In genomic region chr15:65762399-65762798, GRCh38 we compare ENCODE assay signal across 16 cellular contexts. TPM values are rescaled to one million over a fixed set of nuclear protein-coding genes. Genes with fewer than 3 reads are reported as not detected.
DNase-seq lines count a peak whose midpoint lies in the region; ATAC-seq and TF ChIP-seq lines count a peak whose summit lies in the region.
"Had no signal": no experiment of that assay in that cellular context is flagged by ENCODE, and none has a peak within 500 bp of the region (broad histone marks: within the 10 kb centered on the region; RNA-seq: fewer than 3 reads in every experiment).

No MANE protein-coding gene starts in this region.

- H3K36me3 Mint-ChIP-seq in activated CD8-positive, alpha-beta memory T cell treated with anti-CD3 and anti-CD28 coated beads, Interleukin-2, amount 10 ng/mL, durations not matched to agents 7 days and 5 days = peaks cover 32% of the 10 kb centered on the region
- peaks cover 11% of the 10 kb centered on the region for H3K36me3 Mint-ChIP-seq in central memory CD8-positive, alpha-beta T cell (ENCODE audit: insufficient read depth)
- H3K36me3 Mint-ChIP-seq in natural killer cell treated with Interleukin-12 subunit alpha and Interleukin-12 subunit beta and Interleukin-15 and Interleukin-18, amount 100 ng/mL, for 72 hours = peaks cover 6% of the 10 kb centered on the region

- H3K27me3 Mint-ChIP-seq in activated CD8-positive, alpha-beta memory T cell treated with anti-CD3 and anti-CD28 coated beads, Interleukin-2, amount 10 ng/mL, durations not matched to agents 7 days and 5 days = no peaks in the 10 kb centered on the region
- H3K27me3 Mint-ChIP-seq in central memory CD8-positive, alpha-beta T cell = no peaks in the 10 kb centered on the region
- H3K27me3 Mint-ChIP-seq in natural killer cell treated with Interleukin-12 subunit alpha and Interleukin-12 subunit beta and Interleukin-15 and Interleukin-18, amount 100 ng/mL, for 72 hours = no peaks in the 10 kb centered on the region
- H3K27me3 Mint-ChIP-seq: CD4-positive, alpha-beta T cell had no signal

- peak overlapping the region; percentile 39 for H3K4me3 ChIP-seq in GM12865 (ENCODE audit: low read depth, low read length)
- H3K4me3 ChIP-seq: BLaER1 treated with 17β-estradiol and CSF1 and Interleukin-3, amounts not matched to agents 10 nM and 100 nM; GM23248 had no signal

- ATAC-seq in activated CD8-positive, alpha-beta memory T cell treated with anti-CD3 and anti-CD28 coated beads, Interleukin-2, amount 10 ng/mL, durations not matched to agents 7 days and 5 days = no peak
- ATAC-seq in central memory CD8-positive, alpha-beta T cell (replicated peaks; ENCODE audit: extremely low read depth, poor library complexity, severe bottlenecking) = no peak
- ATAC-seq in natural killer cell treated with Interleukin-12 subunit alpha and Interleukin-12 subunit beta and Interleukin-15 and Interleukin-18, amount 100 ng/mL, for 72 hours = no peak
- ATAC-seq in GM18520 (IDR thresholded peaks at IDR 0.05; ENCODE audit: unreplicated experiment) = no peak
- ATAC-seq: HCT116 had no signal

- no peaks in the 10 kb centered on the region for H3K9me3 Mint-ChIP-seq in activated CD8-positive, alpha-beta memory T cell treated with anti-CD3 and anti-CD28 coated beads, Interleukin-2, amount 10 ng/mL, durations not matched to agents 7 days and 5 days (ENCODE audit: low read depth)
- no peaks in the 10 kb centered on the region for H3K9me3 Mint-ChIP-seq in central memory CD8-positive, alpha-beta T cell
- H3K9me3 Mint-ChIP-seq in natural killer cell treated with Interleukin-12 subunit alpha and Interleukin-12 subunit beta and Interleukin-15 and Interleukin-18, amount 100 ng/mL, for 72 hours = no peaks in the 10 kb centered on the region
- H3K9me3 Mint-ChIP-seq: CD4-positive, alpha-beta T cell had no signal

- CTCF ChIA-PET in activated CD8-positive, alpha-beta memory T cell treated with anti-CD3 and anti-CD28 coated beads, Interleukin-2, amount 10 ng/mL, durations not matched to agents 7 days and 5 days (lab: Charles Lee) = no interaction called here

- TF ChIP-seq CTCF in GM12865 (IDR thresholded peaks at IDR 0.05; ENCODE audit: insufficient read depth, low read depth, low read length, missing control alignments) = no peak

- no peak overlapping the region for H3K4me3 Mint-ChIP-seq in activated CD8-positive, alpha-beta memory T cell treated with anti-CD3 and anti-CD28 coated beads, Interleukin-2, amount 10 ng/mL, durations not matched to agents 7 days and 5 days
- H3K4me3 Mint-ChIP-seq in central memory CD8-positive, alpha-beta T cell = no peak overlapping the region
- peak overlapping the region; percentile 78 for H3K4me3 Mint-ChIP-seq in natural killer cell treated with Interleukin-12 subunit alpha and Interleukin-12 subunit beta and Interleukin-15 and Interleukin-18, amount 100 ng/mL, for 72 hours

- no peak for DNase-seq in activated CD8-positive, alpha-beta memory T cell treated with anti-CD3 and anti-CD28 coated beads, Interleukin-2, amount 10 ng/mL, durations not matched to agents 7 days and 5 days
- no peak for DNase-seq in activated CD8-positive, alpha-beta memory T cell treated with anti-CD3 and anti-CD28 coated beads, Interleukin-2, amount 50 U/mL, for 4 hours
- DNase-seq in GM12865 (ENCODE audit: low read depth) = no peak
- no peak for DNase-seq in central memory CD8-positive, alpha-beta T cell (ENCODE audit: low spot score in 2 of 2)
- DNase-seq in natural killer cell treated with Interleukin-12 subunit alpha and Interleukin-12 subunit beta and Interleukin-15 and Interleukin-18, amount 100 ng/mL, for 72 hours (ENCODE audit: low spot score) = no peak
- no peak for DNase-seq in stimulated activated CD4-positive, alpha-beta T cell treated with anti-CD3 and anti-CD28 coated beads, Interleukin-4, amount 100 ng/mL, for 1 hour
- DNase-seq in activated effector memory CD4-positive, alpha-beta T cell treated with Interleukin-2 at 50 U/mL for 16 hours = no peak
- DNase-seq: 8988T; AML-193; CD4-positive, alpha-beta T cell; DMS79; EL; GM23248 had no signal

- peak overlapping the region; percentile 91 for H3K27ac Mint-ChIP-seq in activated CD8-positive, alpha-beta memory T cell treated with anti-CD3 and anti-CD28 coated beads, Interleukin-2, amount 10 ng/mL, durations not matched to agents 7 days and 5 days
- H3K27ac Mint-ChIP-seq in central memory CD8-positive, alpha-beta T cell (ENCODE audit: low read depth) = peak overlapping the region; percentile 36
- H3K27ac Mint-ChIP-seq in natural killer cell treated with Interleukin-12 subunit alpha and Interleukin-12 subunit beta and Interleukin-15 and Interleukin-18, amount 100 ng/mL, for 72 hours = peak overlapping the region; percentile 90 to 96

- H3K4me1 Mint-ChIP-seq in activated CD8-positive, alpha-beta memory T cell treated with anti-CD3 and anti-CD28 coated beads, Interleukin-2, amount 10 ng/mL, durations not matched to agents 7 days and 5 days = peaks cover 42% of the 10 kb centered on the region
- H3K4me1 Mint-ChIP-seq in central memory CD8-positive, alpha-beta T cell = peaks cover 41% of the 10 kb centered on the region
- H3K4me1 Mint-ChIP-seq in natural killer cell treated with Interleukin-12 subunit alpha and Interleukin-12 subunit beta and Interleukin-15 and Interleukin-18, amount 100 ng/mL, for 72 hours (ENCODE audit: low read depth in 2 of 2) = peaks cover 31 to 43% of the 10 kb centered on the region in 2 donors

RNA-seq across cellular contexts. Expression of gene DENND4A, which starts 29.7 kb away (rescaled TPM):
- 10 to 100 TPM; 47.3 to 52.0 TPM for total RNA-seq in activated CD8-positive, alpha-beta memory T cell treated with anti-CD3 and anti-CD28 coated beads, Interleukin-2, amount 10 ng/mL, durations not matched to agents 7 days and 5 days
- 100 to 1,000 TPM; 114 to 121 TPM for total RNA-seq in natural killer cell treated with Interleukin-12 subunit alpha and Interleukin-12 subunit beta and Interleukin-15 and Interleukin-18, amount 100 ng/mL, for 72 hours

Comparison
In these comparisons a context has a peak if more than half of its experiments do, and no peak if none do; other contexts are left out.
1. H3K27ac Mint-ChIP-seq: peak in every context shown above with its lines; median percentile 93 in natural killer cell treated with Interleukin-12 subunit alpha and Interleukin-12 subunit beta and Interleukin-15 and Interleukin-18, amount 100 ng/mL, for 72 hours; 91 in activated CD8-positive, alpha-beta memory T cell treated with anti-CD3 and anti-CD28 coated beads, Interleukin-2, amount 10 ng/mL, durations not matched to agents 7 days and 5 days; 36 in central memory CD8-positive, alpha-beta T cell.